In the genomic region with DNA sequence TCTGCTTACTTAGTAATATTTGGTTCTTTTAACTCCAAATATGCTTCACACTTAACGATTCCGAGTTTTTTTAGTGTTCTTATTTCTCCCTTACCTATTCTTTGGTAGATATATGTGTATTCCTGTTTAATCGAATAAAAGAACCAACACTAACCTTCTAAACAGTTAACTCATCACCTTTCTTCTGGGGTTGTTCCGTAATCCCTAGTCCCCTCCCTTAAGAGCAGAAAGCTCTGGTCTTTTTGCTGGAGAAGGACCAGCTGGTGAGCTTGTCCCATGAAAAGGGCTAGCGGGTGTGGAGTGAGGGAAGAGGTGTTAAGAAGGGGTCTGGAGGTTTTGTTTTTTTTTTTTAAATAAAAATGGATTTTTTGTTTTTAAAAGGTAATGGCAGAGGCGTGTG, we compare ENCODE assay signal across 8 cellular contexts. TPM values are rescaled to one million over a fixed set of nuclear protein-coding genes. Genes with fewer than 3 reads are reported as not detected.
A peak's percentile ranks its signal among the peaks of the same experiment; 100 is the strongest.
DNase-seq lines count a peak whose midpoint lies in the region; ATAC-seq and TF ChIP-seq lines count a peak whose summit lies in the region.
"Not testable (repeated sequence)": the region's sequence is repeated elsewhere in the genome, so short reads cannot be mapped to it uniquely, and the experiment has no call there.

No MANE protein-coding gene starts in this region.

- WGBS in endodermal cell (ENCODE audit: insufficient coverage in 1 of 2, insufficient read length in 1 of 2), 2 experiments = 50 to 100% methylated on average over 1 to 3 of the region's 6 CpGs
- WGBS in liver = 18% methylated on average over 4 of the region's 6 CpGs
- 9 to 18% methylated on average over 4 of the region's 6 CpGs for WGBS in sigmoid colon, 2 donors

- not testable (repeated sequence) for TF ChIP-seq EP300 in sigmoid colon (IDR thresholded peaks at IDR 0.05)

- not testable (repeated sequence) for H3K27me3 ChIP-seq in endodermal cell (ENCODE audit: control insufficient read depth, insufficient read depth, low read length, poor library complexity, severe bottlenecking); liver (ENCODE audit: control insufficient read depth in 4 of 4, insufficient read depth in 4 of 4, low read length in 3 of 4); sigmoid colon

- not testable (repeated sequence) for H3K36me3 ChIP-seq in endodermal cell (ENCODE audit: control insufficient read depth, insufficient read depth, low read length); liver (ENCODE audit: control insufficient read depth in 4 of 4, insufficient read depth in 3 of 4, low read depth in 1 of 4, low read length in 3 of 4); sigmoid colon

- intact Hi-C loops in activated CD4-positive, alpha-beta T cell treated with anti-CD3 and anti-CD28 coated beads for 36 hours (cut with DNase I, micrococcal nuclease); sigmoid colon (cut with DNase I): not testable (repeated sequence)

- not testable (repeated sequence) for H3K9me3 ChIP-seq in endodermal cell (ENCODE audit: control insufficient read depth, low read length); liver (ENCODE audit: control insufficient read depth in 4 of 4, low read length in 3 of 4); sigmoid colon

- not testable (repeated sequence) for H3K27ac ChIP-seq in endodermal cell (ENCODE audit: low read depth, low read length); liver (ENCODE audit: low read depth in 1 of 2, low read length in 2 of 2)
- peak overlapping the region in 2 of 4 donors; percentile 28 to 65 for H3K27ac ChIP-seq in sigmoid colon

- not testable (repeated sequence) for H3K4me1 ChIP-seq in endodermal cell (ENCODE audit: control insufficient read depth, insufficient read depth, low read length); liver (ENCODE audit: control insufficient read depth in 4 of 4, insufficient read depth in 4 of 4, low read length in 3 of 4); sigmoid colon

- TF ChIP-seq RAD21 in liver (IDR thresholded peaks at IDR 0.05) = not testable (repeated sequence)

- H3K4me1 Mint-ChIP-seq in activated CD4-positive, alpha-beta T cell treated with anti-CD3 and anti-CD28 coated beads for 36 hours; endodermal cell: not testable (repeated sequence)

- not testable (repeated sequence) for TF ChIP-seq POLR2A in sigmoid colon (IDR thresholded peaks at IDR 0.05)

- ATAC-seq in GM19324 (IDR thresholded peaks at IDR 0.05; ENCODE audit: low FRiP score, unreplicated experiment) = peak; percentile 31
- peak; percentile 36 for ATAC-seq in HG02678 (IDR thresholded peaks at IDR 0.05; ENCODE audit: unreplicated experiment)
- ATAC-seq in HG03469 (IDR thresholded peaks at IDR 0.05; ENCODE audit: unreplicated experiment) = peak; percentile 27
- peak; percentile 45 for ATAC-seq in activated CD4-positive, alpha-beta T cell treated with anti-CD3 and anti-CD28 coated beads for 36 hours

- CTCF ChIA-PET in activated CD4-positive, alpha-beta T cell treated with anti-CD3 and anti-CD28 coated beads for 36 hours (lab: Charles Lee) = not testable (repeated sequence)

- not testable (repeated sequence) for H3K27me3 Mint-ChIP-seq in activated CD4-positive, alpha-beta T cell treated with anti-CD3 and anti-CD28 coated beads for 36 hours; endodermal cell (ENCODE audit: insufficient read depth)

- not testable (repeated sequence) for DNase-seq in AG10803 (ENCODE audit: low read depth); activated CD4-positive, alpha-beta T cell treated with anti-CD3 and anti-CD28 coated beads for 36 hours; endodermal cell; sigmoid colon

- H3K4me3 ChIP-seq in AG10803 (ENCODE audit: low read length) (peak overlapping the region; percentile 45), endodermal cell (ENCODE audit: low read length) (peak overlapping the region; percentile 74), liver (ENCODE audit: low read depth in 1 of 3, low read length in 3 of 3) (peak overlapping the region in 2 of 3 donors; percentile 23 to 66), sigmoid colon (peak overlapping the region; percentile 55 to 87 (median 64))

- not testable (repeated sequence) for H3K9ac ChIP-seq in endodermal cell (ENCODE audit: extremely low read depth, low read length, poor library complexity, severe bottlenecking); liver (ENCODE audit: low read depth in 1 of 2, low read length in 2 of 2)

- H3K9me3 Mint-ChIP-seq in activated CD4-positive, alpha-beta T cell treated with anti-CD3 and anti-CD28 coated beads for 36 hours (ENCODE audit: low read depth); endodermal cell: not testable (repeated sequence)

- not testable (repeated sequence) for TF ChIP-seq CTCF in AG10803 (conservative IDR thresholded peaks at IDR 0.05; ENCODE audit: low read length); endodermal cell (conservative IDR thresholded peaks at IDR 0.05); liver (IDR thresholded peaks at IDR 0.05; ENCODE audit: low read depth, low read length, missing input control); sigmoid colon (IDR thresholded peaks at IDR 0.05)

- not testable (repeated sequence) for H3K36me3 Mint-ChIP-seq in activated CD4-positive, alpha-beta T cell treated with anti-CD3 and anti-CD28 coated beads for 36 hours (ENCODE audit: low read depth); endodermal cell (ENCODE audit: low read depth)

- not testable (repeated sequence) for H3K27ac Mint-ChIP-seq in activated CD4-positive, alpha-beta T cell treated with anti-CD3 and anti-CD28 coated beads for 36 hours; endodermal cell

- POLR2A ChIA-PET in activated CD4-positive, alpha-beta T cell treated with anti-CD3 and anti-CD28 coated beads for 36 hours (lab: Charles Lee) = not testable (repeated sequence)

- peak overlapping the region; percentile 75 for H3K4me3 Mint-ChIP-seq in activated CD4-positive, alpha-beta T cell treated with anti-CD3 and anti-CD28 coated beads for 36 hours
- H3K4me3 Mint-ChIP-seq in endodermal cell = peak overlapping the region; percentile 71

RNA-seq across cellular contexts. Expression of gene THOC3, which starts 0.3 kb away (rescaled TPM):
- total RNA-seq in activated CD4-positive, alpha-beta T cell treated with anti-CD3 and anti-CD28 coated beads for 36 hours = 10 to 100 TPM; 44.0 to 68.8 TPM
- total RNA-seq in endodermal cell (100 to 1,000 TPM in 1 of 2 donors, 10 to 100 TPM in 1; 66.7 to 111 TPM), liver (10 to 100 TPM; 24.1 to 40.0 TPM), sigmoid colon (10 to 100 TPM; 17.2 to 27.2 (median 19.4) TPM)
- 61.2 TPM for polyA plus RNA-seq in endodermal cell (2013, experiment 1 of 2)
- 53.7 TPM for polyA plus RNA-seq in endodermal cell (2013, experiment 2 of 2)
- polyA plus RNA-seq in liver (10 to 100 TPM; 10.4 to 17.1 TPM), sigmoid colon (10 to 100 TPM; 30.6 to 42.3 (median 31.2) TPM)
